In the genomic region with DNA sequence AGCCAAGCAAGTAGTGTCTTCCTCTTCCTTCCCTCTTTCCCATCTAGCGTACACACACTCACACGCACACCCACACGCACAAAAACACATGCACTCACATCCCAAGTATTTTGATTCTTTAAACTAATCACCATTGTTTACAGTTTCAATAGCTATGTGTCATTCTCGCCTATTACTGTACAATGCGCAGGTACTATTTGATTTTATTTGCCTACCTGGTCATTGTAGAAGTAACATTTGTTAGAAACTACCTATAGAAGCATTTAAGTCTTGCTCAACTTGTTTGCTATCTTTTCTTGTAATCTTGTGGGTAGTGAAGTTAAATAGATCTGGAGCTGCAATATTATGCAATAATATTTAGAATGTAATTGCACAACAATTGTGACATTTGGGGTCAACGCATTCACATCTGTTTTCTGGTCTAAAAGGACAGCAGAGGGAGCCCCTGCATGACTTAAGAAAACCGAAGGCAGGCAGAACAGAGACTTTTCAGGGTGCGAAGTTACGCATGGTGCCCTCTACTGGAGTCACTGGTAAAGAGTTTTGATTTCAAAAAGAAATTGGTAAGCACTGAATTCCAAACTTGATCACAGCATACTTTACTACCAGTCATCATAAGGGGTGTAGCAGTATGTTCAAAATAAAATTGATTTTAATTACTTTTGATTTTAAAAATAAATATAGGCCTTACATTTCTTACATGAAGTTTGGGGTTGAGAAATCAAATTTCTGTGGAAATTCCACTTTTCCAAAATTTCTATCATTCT, we compare ENCODE assay signal across 8 cellular contexts.
DNase-seq lines count a peak whose midpoint lies in the region; ATAC-seq lines count a peak whose summit lies in the region.

No MANE protein-coding gene starts in this region.

- CTCF ChIA-PET in CD4-positive, alpha-beta memory T cell (lab: Charles Lee; ENCODE audit: partially characterized antibody) = no interaction called here

- H3K36me3 ChIP-seq in CD4-positive, alpha-beta memory T cell (ENCODE audit: insufficient read depth, low read length) = no peaks in the 10 kb centered on the region

- no peak overlapping the region for H3K27ac ChIP-seq in CD4-positive, alpha-beta memory T cell (ENCODE audit: low read depth, low read length)

- H3K4me1 Mint-ChIP-seq in CD4-positive, alpha-beta memory T cell = no peaks in the 10 kb centered on the region

- H3K9me3 ChIP-seq in CD4-positive, alpha-beta memory T cell (ENCODE audit: control insufficient read depth in 1 of 2, low read length in 2 of 2) = no peaks in the 10 kb centered on the region

- H3K27me3 Mint-ChIP-seq in CD4-positive, alpha-beta memory T cell = no peaks in the 10 kb centered on the region

- intact Hi-C loops in CD4-positive, alpha-beta memory T cell (cut with micrococcal nuclease) = no loop called here

- no peaks in the 10 kb centered on the region for H3K36me3 Mint-ChIP-seq in CD4-positive, alpha-beta memory T cell

- POLR2A ChIA-PET in CD4-positive, alpha-beta memory T cell (lab: Charles Lee; ENCODE audit: partially characterized antibody) = no interaction called here

- no peak overlapping the region for H3K4me3 ChIP-seq in CD4-positive, alpha-beta memory T cell (ENCODE audit: low read length in 2 of 2)

- DNase-seq in EH (ENCODE audit: low read depth) = peak; percentile 85
- DNase-seq in NCI-H345 (lab: John Stamatoyannopoulos, UW) = peak; percentile 69
- peak; percentile 0 to 18 for DNase-seq in activated CD4-positive, alpha-beta T cell treated with anti-CD3 and anti-CD28 coated beads, Interleukin-2, amount 50 U/mL, for 48 hours
- peak; percentile 90 for DNase-seq in glomerular endothelial cell (ENCODE audit: extremely low read depth, low read depth, low spot score)
- peak; percentile 92 for DNase-seq in pons (ENCODE audit: low spot score)
- DNase-seq in CD4-positive, alpha-beta memory T cell = no peak

- peaks cover 0 to 6% (median 0%) of the 10 kb centered on the region in 8 donors for H3K9me3 Mint-ChIP-seq in CD4-positive, alpha-beta memory T cell

- H3K4me3 Mint-ChIP-seq in CD4-positive, alpha-beta memory T cell = no peak overlapping the region

- ATAC-seq in GM19397 (IDR thresholded peaks at IDR 0.05; ENCODE audit: unreplicated experiment) (peak; percentile 94), HG03342 (IDR thresholded peaks at IDR 0.05; ENCODE audit: unreplicated experiment) (peak; percentile 98)

- H3K27me3 ChIP-seq in CD4-positive, alpha-beta memory T cell (ENCODE audit: insufficient read depth, low read length) = no peaks in the 10 kb centered on the region

- H3K4me1 ChIP-seq in CD4-positive, alpha-beta memory T cell (ENCODE audit: insufficient read depth, low read length) = no peaks in the 10 kb centered on the region

- H3K27ac Mint-ChIP-seq in CD4-positive, alpha-beta memory T cell = no peak overlapping the region

Comparison
In these comparisons a context has a peak if more than half of its experiments do, and no peak if none do; other contexts are left out.
1. DNase-seq: peak in EH (single experiment), NCI-H345 (single experiment), activated CD4-positive, alpha-beta T cell treated with anti-CD3 and anti-CD28 coated beads, Interleukin-2, amount 50 U/mL, for 48 hours (2 of 2), glomerular endothelial cell (single experiment) and pons (single experiment); none in CD4-positive, alpha-beta memory T cell (0 of 5).